Comparison of ENCODE assay signal across 1 cellular context in the genomic region with DNA sequence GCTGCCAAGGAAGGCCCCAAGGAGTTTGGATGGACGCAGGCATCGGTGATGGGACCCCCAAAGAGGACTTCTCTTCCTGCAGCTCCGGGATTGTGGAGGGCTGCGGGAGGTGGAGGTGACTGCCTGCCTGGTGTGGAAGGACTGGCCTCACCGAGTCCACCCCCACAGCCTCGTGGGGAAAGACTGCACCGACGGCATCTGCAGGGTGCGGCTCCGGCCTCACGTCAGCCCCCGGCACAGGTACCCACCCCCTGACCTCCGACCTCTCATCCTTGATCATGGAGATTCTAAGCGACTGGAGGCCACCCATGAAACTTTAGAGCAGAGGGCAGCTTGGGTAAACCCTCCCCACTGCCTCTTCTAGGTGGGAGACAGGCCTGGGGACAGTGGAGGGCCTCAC.
TF ChIP-seq lines count a peak whose summit lies in the region.

No MANE protein-coding gene starts in this region.

TF ChIP-seq in GM12878, 131 proteins besides CTCF, POLR2A, EP300 and RAD21:
- TF ChIP-seq KDM1A (IDR thresholded peaks at IDR 0.05; ENCODE audit: borderline replicate concordance), result no peak
- no peak for TF ChIP-seq TAF1 (IDR thresholded peaks at IDR 0.05; ENCODE audit: borderline replicate concordance, low read depth, low read length)
- no peak for TF ChIP-seq FOXM1 (IDR thresholded peaks at IDR 0.05; ENCODE audit: low read depth, low read length)
- TF ChIP-seq CREB1 (IDR thresholded peaks at IDR 0.05; ENCODE audit: low read depth), result no peak
- TF ChIP-seq CEBPB (IDR thresholded peaks at IDR 0.05; ENCODE audit: borderline replicate concordance in 1 of 2, low read depth in 2 of 2, low read length in 2 of 2), result no peak
- TF ChIP-seq, protein P1, sequence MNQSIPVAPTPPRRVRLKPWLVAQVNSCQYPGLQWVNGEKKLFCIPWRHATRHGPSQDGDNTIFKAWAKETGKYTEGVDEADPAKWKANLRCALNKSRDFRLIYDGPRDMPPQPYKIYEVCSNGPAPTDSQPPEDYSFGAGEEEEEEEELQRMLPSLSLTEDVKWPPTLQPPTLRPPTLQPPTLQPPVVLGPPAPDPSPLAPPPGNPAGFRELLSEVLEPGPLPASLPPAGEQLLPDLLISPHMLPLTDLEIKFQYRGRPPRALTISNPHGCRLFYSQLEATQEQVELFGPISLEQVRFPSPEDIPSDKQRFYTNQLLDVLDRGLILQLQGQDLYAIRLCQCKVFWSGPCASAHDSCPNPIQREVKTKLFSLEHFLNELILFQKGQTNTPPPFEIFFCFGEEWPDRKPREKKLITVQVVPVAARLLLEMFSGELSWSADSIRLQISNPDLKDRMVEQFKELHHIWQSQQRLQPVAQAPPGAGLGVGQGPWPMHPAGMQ (IDR thresholded peaks at IDR 0.05; ENCODE audit: borderline replicate concordance), result no peak
- no peak for TF ChIP-seq CHD1 (IDR thresholded peaks at IDR 0.05; ENCODE audit: low read depth, low read length)
- TF ChIP-seq CBFB (IDR thresholded peaks at IDR 0.05; ENCODE audit: low read depth), result no peak
- TF ChIP-seq ZBED1 (IDR thresholded peaks at IDR 0.05; ENCODE audit: borderline replicate concordance), result no peak
- TF ChIP-seq, protein P2, sequence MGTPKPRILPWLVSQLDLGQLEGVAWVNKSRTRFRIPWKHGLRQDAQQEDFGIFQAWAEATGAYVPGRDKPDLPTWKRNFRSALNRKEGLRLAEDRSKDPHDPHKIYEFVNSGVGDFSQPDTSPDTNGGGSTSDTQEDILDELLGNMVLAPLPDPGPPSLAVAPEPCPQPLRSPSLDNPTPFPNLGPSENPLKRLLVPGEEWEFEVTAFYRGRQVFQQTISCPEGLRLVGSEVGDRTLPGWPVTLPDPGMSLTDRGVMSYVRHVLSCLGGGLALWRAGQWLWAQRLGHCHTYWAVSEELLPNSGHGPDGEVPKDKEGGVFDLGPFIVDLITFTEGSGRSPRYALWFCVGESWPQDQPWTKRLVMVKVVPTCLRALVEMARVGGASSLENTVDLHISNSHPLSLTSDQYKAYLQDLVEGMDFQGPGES (IDR thresholded peaks at IDR 0.05), result no peak
- TF ChIP-seq NR2F1 (conservative IDR thresholded peaks at IDR 0.05), result no peak
- no peak for TF ChIP-seq BMI1 (IDR thresholded peaks at IDR 0.05; ENCODE audit: borderline replicate concordance)
- TF ChIP-seq, protein P3, sequence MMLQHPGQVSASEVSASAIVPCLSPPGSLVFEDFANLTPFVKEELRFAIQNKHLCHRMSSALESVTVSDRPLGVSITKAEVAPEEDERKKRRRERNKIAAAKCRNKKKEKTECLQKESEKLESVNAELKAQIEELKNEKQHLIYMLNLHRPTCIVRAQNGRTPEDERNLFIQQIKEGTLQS (IDR thresholded peaks at IDR 0.05; ENCODE audit: borderline replicate concordance, extremely low read depth, low read depth, low read length), result no peak
- no peak for TF ChIP-seq IKZF2 (IDR thresholded peaks at IDR 0.05)
- TF ChIP-seq, protein P4, sequence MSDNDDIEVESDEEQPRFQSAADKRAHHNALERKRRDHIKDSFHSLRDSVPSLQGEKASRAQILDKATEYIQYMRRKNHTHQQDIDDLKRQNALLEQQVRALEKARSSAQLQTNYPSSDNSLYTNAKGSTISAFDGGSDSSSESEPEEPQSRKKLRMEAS (IDR thresholded peaks at IDR 0.05; ENCODE audit: low read depth, low read length), result no peak
- TF ChIP-seq NFYA (IDR thresholded peaks at IDR 0.05; ENCODE audit: borderline replicate concordance, low read depth, low read length), result no peak
- no peak for TF ChIP-seq HDAC6 (IDR thresholded peaks at IDR 0.05; ENCODE audit: unreplicated experiment)
- no peak for TF ChIP-seq NBN (IDR thresholded peaks at IDR 0.05)
- no peak for TF ChIP-seq RELA (IDR thresholded peaks at IDR 0.05; ENCODE audit: borderline replicate concordance, partially characterized antibody)
TF ChIP-seq in GM12878: peak in this region for 0.
